Comparison of ENCODE assay signal across 1 cellular context in genomic region chr5:178107889-178108288, GRCh38.
A peak's percentile ranks its signal among the peaks of the same experiment; 100 is the strongest.
TF ChIP-seq lines count a peak whose summit lies in the region.

No MANE protein-coding gene starts in this region.

TF ChIP-seq in H1, 55 proteins besides CTCF, POLR2A, EP300 and RAD21:
- 0 out of 4 replicates have a peak, but pooled peaks of 1 of the 2 experiments have one; percentile 53 for TF ChIP-seq SIN3A (conservative IDR thresholded peaks at IDR 0.05 in 1 of 2, IDR thresholded peaks at IDR 0.05 in 1 of 2; ENCODE audit: low read depth in 1 of 2, low read length in 2 of 2)
- TF ChIP-seq SP1 (IDR thresholded peaks at IDR 0.05; ENCODE audit: low read depth, low read length), result peak; percentile 81
- TF ChIP-seq TAF7 (optimal IDR thresholded peaks at IDR 0.05; ENCODE audit: borderline replicate concordance, low read depth, low read length), result no peak
